ENCODE assay signal across 8 cellular contexts in genomic region chr9:94065535-94065961, GRCh38. TPM values are rescaled to one million over a fixed set of nuclear protein-coding genes. Genes with fewer than 3 reads are reported as not detected.
A peak's percentile ranks its signal among the peaks of the same experiment; 100 is the strongest.
DNase-seq lines count a peak whose midpoint lies in the region; ATAC-seq, FAIRE-seq and TF ChIP-seq lines count a peak whose summit lies in the region.

No MANE protein-coding gene starts in this region.

- H3K9me3 Mint-ChIP-seq in neural progenitor cell = peaks cover 9% of the 10 kb centered on the region
- H3K9me3 Mint-ChIP-seq in stimulated activated naive CD8-positive, alpha-beta T cell treated with anti-CD3 and anti-CD28 coated beads, Interleukin-15, amount 100 ng/mL, for 72 hours = peaks cover 10 to 19% of the 10 kb centered on the region in 2 donors

- DNase-seq in EL (peak; percentile 79), LHCN-M2 (ENCODE audit: low read depth) (peak; percentile 80), RCC 7860 (ENCODE audit: low spot score) (peak; percentile 58), activated T-helper 1 cell treated with Interleukin-2 at 50 U/mL for 16 hours (ENCODE audit: low read depth) (peak; percentile 42), fibroblast of peridontal ligament (ENCODE audit: extremely low read depth) (peak; percentile 94), neural progenitor cell (ENCODE audit: low spot score) (peak; percentile 86), HPDE6-E6E7 (ENCODE audit: extremely low spot score) (no peak)
- DNase-seq in stimulated activated naive CD8-positive, alpha-beta T cell treated with anti-CD3 and anti-CD28 coated beads, Interleukin-15, amount 100 ng/mL, for 72 hours = peak; percentile 58 to 60

- peak; percentile 92 for TF ChIP-seq CTCF in neural progenitor cell (IDR thresholded peaks at IDR 0.05)

- H3K79me2 ChIP-seq in neural progenitor cell (ENCODE audit: low read depth) = no peaks in the 10 kb centered on the region

- peak; percentile 53 for ATAC-seq in stimulated activated naive CD8-positive, alpha-beta T cell treated with anti-CD3 and anti-CD28 coated beads, Interleukin-15, amount 100 ng/mL, for 72 hours

- H3K4me2 ChIP-seq in neural progenitor cell = no peak overlapping the region

- H3K27me3 ChIP-seq in neural progenitor cell = no peaks in the 10 kb centered on the region

- H4K20me1 ChIP-seq in neural progenitor cell (ENCODE audit: low read depth) = no peaks in the 10 kb centered on the region

- no peaks in the 10 kb centered on the region for H3F3A ChIP-seq in neural progenitor cell (ENCODE audit: low read depth)

- no peak overlapping the region for H3K9ac ChIP-seq in neural progenitor cell

- no peak overlapping the region for H3K27ac ChIP-seq in neural progenitor cell

- no peak overlapping the region for H3K4me3 ChIP-seq in neural progenitor cell

- H3K4me1 Mint-ChIP-seq in neural progenitor cell = no peaks in the 10 kb centered on the region
- peaks cover 7% of the 10 kb centered on the region for H3K4me1 Mint-ChIP-seq in stimulated activated naive CD8-positive, alpha-beta T cell treated with anti-CD3 and anti-CD28 coated beads, Interleukin-15, amount 100 ng/mL, for 72 hours

- peak overlapping the region; percentile 44 for H2AFZ ChIP-seq in neural progenitor cell (replicated peaks)

- peaks cover 5% of the 10 kb centered on the region for H3K36me3 Mint-ChIP-seq in neural progenitor cell

- no peaks in the 10 kb centered on the region for H3K4me1 ChIP-seq in neural progenitor cell

- peaks cover 2% of the 10 kb centered on the region for H3K27me3 Mint-ChIP-seq in neural progenitor cell (ENCODE audit: insufficient read depth, low read depth)
- H3K27me3 Mint-ChIP-seq in stimulated activated naive CD8-positive, alpha-beta T cell treated with anti-CD3 and anti-CD28 coated beads, Interleukin-15, amount 100 ng/mL, for 72 hours = no peaks in the 10 kb centered on the region

- H3K4me3 Mint-ChIP-seq in neural progenitor cell = no peak overlapping the region
- H3K4me3 Mint-ChIP-seq in stimulated activated naive CD8-positive, alpha-beta T cell treated with anti-CD3 and anti-CD28 coated beads, Interleukin-15, amount 100 ng/mL, for 72 hours = no peak overlapping the region

- no peaks in the 10 kb centered on the region for H3K36me3 ChIP-seq in neural progenitor cell

- no peaks in the 10 kb centered on the region for H3K9me3 ChIP-seq in neural progenitor cell (ENCODE audit: low read depth)

- H3K27ac Mint-ChIP-seq in neural progenitor cell = no peak overlapping the region
- H3K27ac Mint-ChIP-seq in stimulated activated naive CD8-positive, alpha-beta T cell treated with anti-CD3 and anti-CD28 coated beads, Interleukin-15, amount 100 ng/mL, for 72 hours = no peak overlapping the region

- peak; percentile 60 for FAIRE-seq in RCC 7860 (lab: Jason Lieb, UNC)

RNA-seq across cellular contexts. Expression of gene PTPDC1, which starts 18.7 kb away (rescaled TPM):
- total RNA-seq in LHCN-M2 (2014; rRNA removed) (11.5 and 13.6 TPM in 2 replicates), neural progenitor cell (ENCODE audit: low replicate concordance) (14.4 and 15.9 TPM in 2 replicates)
- polyA plus RNA-seq in LHCN-M2 (2012) = 2.3 TPM
